In the genomic region with DNA sequence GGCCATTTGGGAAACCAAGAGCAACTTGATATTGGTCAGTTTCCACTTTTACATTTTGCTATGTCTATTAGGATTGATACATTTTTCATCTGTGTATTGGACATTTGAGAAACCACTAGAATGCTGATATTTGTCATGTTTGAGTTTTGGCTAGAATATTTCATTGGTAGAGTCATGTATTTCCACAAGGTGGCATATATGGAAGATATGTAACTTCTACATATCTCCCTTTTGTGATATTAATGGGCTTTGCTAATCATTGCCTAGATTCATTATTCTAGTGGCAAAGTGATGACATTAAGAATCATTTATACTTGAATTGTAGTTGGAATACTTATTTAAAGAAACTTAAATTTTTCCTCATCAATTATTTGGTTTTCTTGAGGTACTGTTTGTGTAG, we compare ENCODE assay signal across 19 cellular contexts.
A peak's percentile ranks its signal among the peaks of the same experiment; 100 is the strongest.
DNase-seq lines count a peak whose midpoint lies in the region; ATAC-seq and TF ChIP-seq lines count a peak whose summit lies in the region.
"Had no signal": no experiment of that assay in that cellular context is flagged by ENCODE, and none has a peak within 500 bp of the region (broad histone marks: within the 10 kb centered on the region; RNA-seq: fewer than 3 reads in every experiment).

No MANE protein-coding gene starts in this region.

- no peaks in the 10 kb centered on the region for H3K9me2 ChIP-seq in OCI-LY1 (ENCODE audit: low read depth, low read length)

- H3K27me3 ChIP-seq in liver (ENCODE audit: control insufficient read depth in 4 of 4, insufficient read depth in 4 of 4, low read length in 3 of 4), result no peaks in the 10 kb centered on the region
- no peaks in the 10 kb centered on the region for H3K27me3 ChIP-seq in right lobe of liver
- H3K27me3 ChIP-seq in OCI-LY1 (ENCODE audit: insufficient read depth, low read length), result no peaks in the 10 kb centered on the region
- H3K27me3 ChIP-seq in smooth muscle cell (ENCODE audit: low read depth), result peaks cover 9% of the 10 kb centered on the region

- H3K36me3 ChIP-seq in liver (ENCODE audit: control insufficient read depth in 4 of 4, insufficient read depth in 3 of 4, low read depth in 1 of 4, low read length in 3 of 4) (no peaks in the 10 kb centered on the region), right lobe of liver (no peaks in the 10 kb centered on the region), OCI-LY1 (ENCODE audit: insufficient read depth, low read length) (no peaks in the 10 kb centered on the region), smooth muscle cell (ENCODE audit: low read depth) (no peaks in the 10 kb centered on the region)

- H3K27me3 Mint-ChIP-seq in chondrocyte (ENCODE audit: low read depth) (peaks cover 29% of the 10 kb centered on the region), T-helper 17 cell (no peaks in the 10 kb centered on the region)
- H3K27me3 Mint-ChIP-seq: CD4-positive, CD25-positive, alpha-beta regulatory T cell had no signal

- ATAC-seq in right lobe of liver (no peak), HG03571 (IDR thresholded peaks at IDR 0.05; ENCODE audit: unreplicated experiment) (no peak), HG03521 (IDR thresholded peaks at IDR 0.05; ENCODE audit: unreplicated experiment) (no peak), T-helper 17 cell (no peak)

- no peak overlapping the region for H3K9ac ChIP-seq in liver (ENCODE audit: low read depth in 1 of 2, low read length in 2 of 2)
- no peak overlapping the region for H3K9ac ChIP-seq in OCI-LY1 (ENCODE audit: low read length)
- H3K9ac ChIP-seq in smooth muscle cell (ENCODE audit: low read depth), result no peak overlapping the region

- H3K4me2 ChIP-seq in OCI-LY1 (ENCODE audit: low read length) (no peak overlapping the region), smooth muscle cell (no peak overlapping the region)

- peak; percentile 23 to 48 for TF ChIP-seq RAD21 in liver (IDR thresholded peaks at IDR 0.05)

- H2AFZ ChIP-seq in OCI-LY1 (ENCODE audit: low read length) (no peak overlapping the region), smooth muscle cell (ENCODE audit: low read depth) (no peak overlapping the region)

- H3K4me1 ChIP-seq in liver (ENCODE audit: control insufficient read depth in 4 of 4, insufficient read depth in 4 of 4, low read length in 3 of 4) (no peaks in the 10 kb centered on the region), right lobe of liver (no peaks in the 10 kb centered on the region), OCI-LY1 (ENCODE audit: insufficient read depth, low read length, severe bottlenecking) (no peaks in the 10 kb centered on the region), smooth muscle cell (ENCODE audit: low read depth) (no peaks in the 10 kb centered on the region)

- H3K9me3 ChIP-seq in liver (ENCODE audit: control insufficient read depth in 4 of 4, low read length in 3 of 4) (no peaks in the 10 kb centered on the region), right lobe of liver (no peaks in the 10 kb centered on the region), OCI-LY1 (ENCODE audit: low read length) (no peaks in the 10 kb centered on the region), smooth muscle cell (replicated peaks; ENCODE audit: low read depth) (no peaks in the 10 kb centered on the region), T-helper 17 cell (ENCODE audit: control insufficient read depth, low read length, poor library complexity, severe bottlenecking) (no peaks in the 10 kb centered on the region)

- no peak for DNase-seq in right lobe of liver
- no peak for DNase-seq in chondrocyte (ENCODE audit: low spot score)
- no peak for DNase-seq in smooth muscle cell (lab: John Stamatoyannopoulos, UW; ENCODE audit: unreplicated experiment)
- DNase-seq in T-helper 17 cell, result no peak
- DNase-seq: CD4-positive, CD25-positive, alpha-beta regulatory T cell; DND-41; H9; HFFc6; KG1; NCI-H2029; NCI-H226; NCI-H510A treated with DMSO at 0.1 percent for 48 hours; NCI-H774; NK-92 treated with Interleukin-12 subunit alpha and Interleukin-12 subunit beta, amount 100 ng/mL, for 24 hours; SHP77 had no signal

- intact Hi-C loops in right lobe of liver (cut with DNase I), result no loop called here

- no peaks in the 10 kb centered on the region for H3K36me3 Mint-ChIP-seq in chondrocyte (ENCODE audit: low read depth)
- no peaks in the 10 kb centered on the region for H3K36me3 Mint-ChIP-seq in T-helper 17 cell (ENCODE audit: low read depth)
- H3K36me3 Mint-ChIP-seq: CD4-positive, CD25-positive, alpha-beta regulatory T cell had no signal

- H3K9me3 Mint-ChIP-seq in chondrocyte (ENCODE audit: low read depth), result no peaks in the 10 kb centered on the region
- H3K9me3 Mint-ChIP-seq: H9 had no signal

- no peak overlapping the region for H3K27ac Mint-ChIP-seq in chondrocyte (ENCODE audit: unreplicated experiment)
- no peak overlapping the region for H3K27ac Mint-ChIP-seq in T-helper 17 cell
- H3K27ac Mint-ChIP-seq: CD4-positive, CD25-positive, alpha-beta regulatory T cell; H9; HFFc6 had no signal

- no peak overlapping the region for H3K27ac ChIP-seq in liver (ENCODE audit: low read depth in 1 of 2, low read length in 2 of 2)
- no peak overlapping the region for H3K27ac ChIP-seq in right lobe of liver
- no peak overlapping the region for H3K27ac ChIP-seq in OCI-LY1 (ENCODE audit: low read depth, low read length, poor library complexity, severe bottlenecking)
- no peak overlapping the region for H3K27ac ChIP-seq in smooth muscle cell (ENCODE audit: low read depth)

- no peak for TF ChIP-seq POLR2A in right lobe of liver (IDR thresholded peaks at IDR 0.05)

- H4K20me1 ChIP-seq in OCI-LY1 (ENCODE audit: insufficient read depth, low read length) (no peaks in the 10 kb centered on the region), smooth muscle cell (ENCODE audit: low read depth) (no peaks in the 10 kb centered on the region)

- H3K4me3 ChIP-seq in liver (ENCODE audit: low read depth in 1 of 3, low read length in 3 of 3) (no peak overlapping the region), right lobe of liver (no peak overlapping the region), OCI-LY1 (ENCODE audit: low read depth, low read length, poor library complexity, severe bottlenecking) (no peak overlapping the region), smooth muscle cell (no peak overlapping the region)

- no peaks in the 10 kb centered on the region for H3K4me1 Mint-ChIP-seq in chondrocyte (ENCODE audit: low read depth)
- no peaks in the 10 kb centered on the region for H3K4me1 Mint-ChIP-seq in T-helper 17 cell
- H3K4me1 Mint-ChIP-seq: CD4-positive, CD25-positive, alpha-beta regulatory T cell; H9 had no signal

- TF ChIP-seq CTCF in liver (IDR thresholded peaks at IDR 0.05; ENCODE audit: low read depth, low read length, missing input control) (no peak), right lobe of liver (IDR thresholded peaks at IDR 0.05) (no peak), OCI-LY1 (IDR thresholded peaks at IDR 0.05; ENCODE audit: low read length) (0 out of 2 replicates have a peak, but pooled peaks have one; percentile 5), chondrocyte (IDR thresholded peaks at IDR 0.05) (peak; percentile 59), smooth muscle cell (IDR thresholded peaks at IDR 0.05; ENCODE audit: borderline replicate concordance, insufficient read depth, poor library complexity, severe bottlenecking) (peak; percentile 11)

- H3K79me2 ChIP-seq in OCI-LY1 (ENCODE audit: insufficient read depth, low read length) (no peaks in the 10 kb centered on the region), smooth muscle cell (ENCODE audit: low read depth) (no peaks in the 10 kb centered on the region)

- H3K4me3 Mint-ChIP-seq in chondrocyte (ENCODE audit: unreplicated experiment) (no peak overlapping the region), T-helper 17 cell (no peak overlapping the region)
- H3K4me3 Mint-ChIP-seq: CD4-positive, CD25-positive, alpha-beta regulatory T cell; H9; HFFc6 had no signal

- no peaks in the 10 kb centered on the region for H3F3A ChIP-seq in OCI-LY1 (ENCODE audit: insufficient read depth, low read length)
- no peaks in the 10 kb centered on the region for H3F3A ChIP-seq in smooth muscle cell (ENCODE audit: low read depth)

TF ChIP-seq in liver, 16 proteins besides CTCF, POLR2A, EP300 and RAD21:
- TF ChIP-seq HNF4G (IDR thresholded peaks at IDR 0.05), result no peak

Comparison
In these comparisons a context has a peak if more than half of its experiments do, and no peak if none do; other contexts are left out.
1. CTCF ChIP-seq: peak in OCI-LY1 (single experiment), chondrocyte (single experiment) and smooth muscle cell (single experiment); none in liver (single experiment) and right lobe of liver (0 of 4).